16 cellular contexts compared by ENCODE assay signal in genomic region chr7:132019718-132020117, GRCh38.
A peak's percentile ranks its signal among the peaks of the same experiment; 100 is the strongest.
DNase-seq lines count a peak whose midpoint lies in the region; ATAC-seq, FAIRE-seq and TF ChIP-seq lines count a peak whose summit lies in the region.
"Had no signal": no experiment of that assay in that cellular context is flagged by ENCODE, and none has a peak within 500 bp of the region (broad histone marks: within the 10 kb centered on the region; RNA-seq: fewer than 3 reads in every experiment).

No MANE protein-coding gene starts in this region.

- H3K27me3 Mint-ChIP-seq in activated T-helper 17 cell treated with anti-CD3 and anti-CD28 coated beads, Interleukin-2, amount 50 U/mL, for 72 hours = peaks cover 6% of the 10 kb centered on the region

- FAIRE-seq in bronchial epithelial cell (lab: Jason Lieb, UNC) = peak; percentile 7
- FAIRE-seq: G401.6, GM19239 had no signal

- H3K4me3 ChIP-seq in MG63 = no peak overlapping the region
- H3K4me3 ChIP-seq in bronchial epithelial cell (ENCODE audit: low read depth, low read length) = no peak overlapping the region
- no peak overlapping the region for H3K4me3 ChIP-seq in mucosa of descending colon
- no peak overlapping the region for H3K4me3 ChIP-seq in thoracic aorta

- ATAC-seq in mucosa of descending colon (peak; percentile 75), thoracic aorta (ENCODE audit: insufficient number of reproducible peaks, low FRiP score, low read depth) (no peak)
- no peak for ATAC-seq in activated T-helper 17 cell treated with anti-CD3 and anti-CD28 coated beads, Interleukin-2, amount 50 U/mL, for 72 hours (replicated peaks)

- H3K4me3 Mint-ChIP-seq in activated T-helper 17 cell treated with anti-CD3 and anti-CD28 coated beads, Interleukin-2, amount 50 U/mL, for 72 hours = no peak overlapping the region
- H3K4me3 Mint-ChIP-seq: CD4-positive, alpha-beta memory T cell; H9 had no signal

- H3K36me3 ChIP-seq in MG63 (no peaks in the 10 kb centered on the region), bronchial epithelial cell (ENCODE audit: control insufficient read depth, insufficient read depth, low read length) (no peaks in the 10 kb centered on the region), mucosa of descending colon (ENCODE audit: low read depth) (no peaks in the 10 kb centered on the region), thoracic aorta (no peaks in the 10 kb centered on the region)
- H3K36me3 ChIP-seq: BE2C had no signal

- H3K27me3 ChIP-seq in MG63 (no peaks in the 10 kb centered on the region), bronchial epithelial cell (ENCODE audit: control insufficient read depth, insufficient read depth, low read length) (no peaks in the 10 kb centered on the region), thoracic aorta (replicated peaks; ENCODE audit: insufficient read depth) (no peaks in the 10 kb centered on the region)
- H3K27me3 ChIP-seq: BE2C had no signal

- H3K4me1 ChIP-seq in mucosa of descending colon (ENCODE audit: low read depth) (no peaks in the 10 kb centered on the region), thoracic aorta (ENCODE audit: control insufficient read depth in 1 of 2, low read depth in 2 of 2) (peaks cover 6 to 24% of the 10 kb centered on the region in 2 donors)

- peaks cover 7% of the 10 kb centered on the region for H3K9me3 Mint-ChIP-seq in activated T-helper 17 cell treated with anti-CD3 and anti-CD28 coated beads, Interleukin-2, amount 50 U/mL, for 72 hours

- no peak overlapping the region for H3K27ac Mint-ChIP-seq in activated T-helper 17 cell treated with anti-CD3 and anti-CD28 coated beads, Interleukin-2, amount 50 U/mL, for 72 hours
- H3K27ac Mint-ChIP-seq: CD4-positive, alpha-beta memory T cell had no signal

- TF ChIP-seq CTCF in bronchial epithelial cell (IDR thresholded peaks at IDR 0.05; ENCODE audit: insufficient read depth, low read length, severe bottlenecking) (no peak), mucosa of descending colon (IDR thresholded peaks at IDR 0.05) (no peak), thoracic aorta (IDR thresholded peaks at IDR 0.05) (no peak)

- H3K4me1 Mint-ChIP-seq in activated T-helper 17 cell treated with anti-CD3 and anti-CD28 coated beads, Interleukin-2, amount 50 U/mL, for 72 hours = no peaks in the 10 kb centered on the region
- H3K4me1 Mint-ChIP-seq: CD4-positive, alpha-beta memory T cell; H9 had no signal

- H3K36me3 Mint-ChIP-seq in activated T-helper 17 cell treated with anti-CD3 and anti-CD28 coated beads, Interleukin-2, amount 50 U/mL, for 72 hours (ENCODE audit: low read depth) = no peaks in the 10 kb centered on the region
- H3K36me3 Mint-ChIP-seq: CD4-positive, alpha-beta memory T cell had no signal

- H3K27ac ChIP-seq in thoracic aorta = peak overlapping the region; percentile 49 to 71
- H3K27ac ChIP-seq: C4-2B, HL-60 had no signal

- DNase-seq in MG63 (peak; percentile 8), bronchial epithelial cell (ENCODE audit: low read depth) (no peak), mucosa of descending colon (peak in 1 of 3 donors; percentile 44), thoracic aorta (ENCODE audit: low spot score) (no peak), NCI-H82 treated with DMSO at 0.1 percent for 48 hours (lab: John Stamatoyannopoulos, UW; ENCODE audit: unreplicated experiment) (no peak)
- DNase-seq in activated CD4-positive, alpha-beta T cell treated with anti-CD3 and anti-CD28 coated beads for 48 hours = no peak
- DNase-seq: BE2C; CD4-positive, alpha-beta memory T cell; DMS79; GOT3; H9 had no signal

- H3K9me3 ChIP-seq in MG63 (no peaks in the 10 kb centered on the region; the same call in 1 of the 2 replicates), mucosa of descending colon (no peaks in the 10 kb centered on the region), thoracic aorta (no peaks in the 10 kb centered on the region)
- H3K9me3 ChIP-seq: BE2C had no signal

- intact Hi-C loops in mucosa of descending colon (cut with DNase I, micrococcal nuclease) = no loop called here
